Comparison of ENCODE assay signal across 8 cellular contexts in genomic region chr16:31073073-31073822, GRCh38. TPM values are rescaled to one million over a fixed set of nuclear protein-coding genes. Genes with fewer than 3 reads are reported as not detected.
DNase-seq lines count a peak whose midpoint lies in the region; ATAC-seq and TF ChIP-seq lines count a peak whose summit lies in the region.

No MANE protein-coding gene starts in this region.

- ATAC-seq in GM18909 (IDR thresholded peaks at IDR 0.05; ENCODE audit: poor library complexity, unreplicated experiment) (peak; percentile 52), HG03139 (IDR thresholded peaks at IDR 0.05; ENCODE audit: unreplicated experiment) (peak; percentile 39)

- peaks cover 3% of the 10 kb centered on the region for H3K36me3 ChIP-seq in kidney epithelial cell (ENCODE audit: control insufficient read depth, insufficient read depth, low read length)

- DNase-seq in AG08396 (ENCODE audit: low spot score) (peak; percentile 91), NCI-H345 (lab: John Stamatoyannopoulos, UW) (peak; percentile 95), cerebellar cortex (ENCODE audit: low spot score) (peak; percentile 93), kidney epithelial cell (ENCODE audit: low read depth) (no peak)
- DNase-seq in activated CD4-positive, CD25-positive, alpha-beta regulatory T cell treated with anti-CD3 and anti-CD28 coated beads, Interleukin-2, amount 50 U/mL, for 72 hours = peak; percentile 80
- peak; percentile 69 to 86 for DNase-seq in stimulated activated CD4-positive, alpha-beta T cell treated with anti-CD3 and anti-CD28 coated beads, Interleukin-15, amount 100 ng/mL, for 1 hour (ENCODE audit: low read depth in 1 of 2, low spot score in 1 of 2)

- no peaks in the 10 kb centered on the region for H3K27me3 ChIP-seq in kidney epithelial cell (ENCODE audit: control insufficient read depth, insufficient read depth, low read length)

- peak overlapping the region; percentile 90 for H3K4me3 ChIP-seq in kidney epithelial cell (ENCODE audit: low read depth, low read length)

- TF ChIP-seq CTCF in kidney epithelial cell (IDR thresholded peaks at IDR 0.05; ENCODE audit: insufficient read depth, low read length, poor library complexity, severe bottlenecking) = no peak

RNA-seq across cellular contexts. Expression of gene ZNF668, which starts 0.8 kb away (rescaled TPM):
- total RNA-seq in kidney epithelial cell = 23.1 and 27.8 TPM in 2 replicates

RNA-seq across cellular contexts. Expression of gene ZNF646, which starts 1.0 kb away (rescaled TPM):
- total RNA-seq in kidney epithelial cell = 17.8 and 19.0 TPM in 2 replicates

RNA-seq across cellular contexts. Expression of gene PRSS53, which starts 15.5 kb away (rescaled TPM):
- total RNA-seq in kidney epithelial cell = 1.6 and 2.1 TPM in 2 replicates

RNA-seq across cellular contexts. Expression of gene VKORC1, which starts 21.3 kb away (rescaled TPM):
- 123 and 139 TPM in 2 replicates for total RNA-seq in kidney epithelial cell

RNA-seq across cellular contexts. Expression of gene BCKDK, which starts 34.9 kb away (rescaled TPM):
- 50.9 and 59.6 TPM in 2 replicates for total RNA-seq in kidney epithelial cell
